In genomic region chr19:38684078-38684861, GRCh38 we compare ENCODE assay signal across 7 cellular contexts. TPM values are rescaled to one million over a fixed set of nuclear protein-coding genes. Genes with fewer than 3 reads are reported as not detected.
DNase-seq lines count a peak whose midpoint lies in the region; ATAC-seq and TF ChIP-seq lines count a peak whose summit lies in the region.

No MANE protein-coding gene starts in this region.

- H3K27ac Mint-ChIP-seq in activated CD8-positive, alpha-beta T cell treated with anti-CD3 and anti-CD28 coated beads for 36 hours, result peak overlapping the region; percentile 78

- TF ChIP-seq CTCF in GM10266 (IDR thresholded peaks at IDR 0.05; ENCODE audit: control insufficient read depth, insufficient read depth, low read depth, missing control alignments) (no peak), NB4 (IDR thresholded peaks at IDR 0.05; ENCODE audit: low read depth, low read length) (no peak)
- TF ChIP-seq CTCF in activated CD8-positive, alpha-beta T cell treated with anti-CD3 and anti-CD28 coated beads for 36 hours (IDR thresholded peaks at IDR 0.05), result no peak

- DNase-seq in GM10266 (ENCODE audit: extremely low spot score), result peak; percentile 45
- DNase-seq in NB4 (ENCODE audit: low read depth), result peak; percentile 88
- DNase-seq in activated CD8-positive, alpha-beta T cell treated with anti-CD3 and anti-CD28 coated beads for 36 hours, result peak; percentile 66
- DNase-seq in glomerular visceral epithelial cell (ENCODE audit: extremely low spot score), result peak; percentile 97
- no peak for DNase-seq in sciatic nerve (ENCODE audit: low spot score)

- H3K4me1 Mint-ChIP-seq in activated CD8-positive, alpha-beta T cell treated with anti-CD3 and anti-CD28 coated beads for 36 hours (ENCODE audit: low read depth), result peaks cover 74% of the 10 kb centered on the region

- no peak overlapping the region for H3K4me3 Mint-ChIP-seq in activated CD8-positive, alpha-beta T cell treated with anti-CD3 and anti-CD28 coated beads for 36 hours

- intact Hi-C loops in activated CD8-positive, alpha-beta T cell treated with anti-CD3 and anti-CD28 coated beads for 36 hours (cut with micrococcal nuclease), result no loop called here
- intact Hi-C loops in sciatic nerve (cut with DNase I), result no loop called here

- H3K9me3 Mint-ChIP-seq in activated CD8-positive, alpha-beta T cell treated with anti-CD3 and anti-CD28 coated beads for 36 hours, result no peaks in the 10 kb centered on the region

- H3K4me3 ChIP-seq in NB4 (ENCODE audit: low read depth, low read length), result peak overlapping the region; percentile 28

- POLR2A ChIA-PET in activated CD8-positive, alpha-beta T cell treated with anti-CD3 and anti-CD28 coated beads for 36 hours (lab: Charles Lee), result no interaction called here

- ATAC-seq in activated CD8-positive, alpha-beta T cell treated with anti-CD3 and anti-CD28 coated beads for 36 hours, result peak; percentile 48
- ATAC-seq in sciatic nerve (peak; percentile 81), GM19452 (IDR thresholded peaks at IDR 0.05; ENCODE audit: unreplicated experiment) (no peak), HG02840 (IDR thresholded peaks at IDR 0.05; ENCODE audit: low FRiP score, unreplicated experiment) (no peak)

- TF ChIP-seq POLR2A in NB4 (IDR thresholded peaks at IDR 0.05; ENCODE audit: extremely low read depth, insufficient read length), result no peak

- H3K36me3 Mint-ChIP-seq in activated CD8-positive, alpha-beta T cell treated with anti-CD3 and anti-CD28 coated beads for 36 hours (ENCODE audit: low read depth), result peaks cover 24% of the 10 kb centered on the region

- no peaks in the 10 kb centered on the region for H3K27me3 Mint-ChIP-seq in activated CD8-positive, alpha-beta T cell treated with anti-CD3 and anti-CD28 coated beads for 36 hours

- CTCF ChIA-PET in activated CD8-positive, alpha-beta T cell treated with anti-CD3 and anti-CD28 coated beads for 36 hours (lab: Charles Lee), result interaction anchor here (1.0 kb wide), 1 partner anchor 281 kb away, joined by 4 read pairs; the partner anchor contains the start of gene FAM98C

RNA-seq across cellular contexts. Expression of gene ACTN4, which starts 36.8 kb away (rescaled TPM):
- 100 to 1,000 TPM; 183 to 189 TPM for total RNA-seq in activated CD8-positive, alpha-beta T cell treated with anti-CD3 and anti-CD28 coated beads for 36 hours
- 597 TPM for total RNA-seq in sciatic nerve

Comparison
In these comparisons a context has a peak if more than half of its experiments do, and no peak if none do; other contexts are left out.
1. ATAC-seq: peak in activated CD8-positive, alpha-beta T cell treated with anti-CD3 and anti-CD28 coated beads for 36 hours (single experiment) and sciatic nerve (single experiment); none in GM19452 (single experiment) and HG02840 (single experiment).